19 cellular contexts compared by ENCODE assay signal in genomic region chr20:22523499-22524392, GRCh38.
DNase-seq lines count a peak whose midpoint lies in the region; ATAC-seq, FAIRE-seq and TF ChIP-seq lines count a peak whose summit lies in the region.
"Had no signal": no experiment of that assay in that cellular context is flagged by ENCODE, and none has a peak within 500 bp of the region (broad histone marks: within the 10 kb centered on the region; RNA-seq: fewer than 3 reads in every experiment).

No MANE protein-coding gene starts in this region.

- POLR2A ChIA-PET in HepG2 (lab: Yijun Ruan, JAX): interaction anchor here (0.7 to 10.8 kb wide), 34 partner anchors 10 to 1138 kb away, joined by 3 to 501 read pairs (median 12); partner anchors contain the start of genes FOXA2 and NXT1

- no peak overlapping the region for H4K8ac ChIP-seq in mesenchymal stem cell (ENCODE audit: low read length)

- no peak overlapping the region for H4K91ac ChIP-seq in mesenchymal stem cell (ENCODE audit: low read length)

- H3K4me1 ChIP-seq in HepG2 (ENCODE audit: insufficient read depth, low read length): peaks cover 67% of the 10 kb centered on the region
- no peaks in the 10 kb centered on the region for H3K4me1 ChIP-seq in transverse colon
- H3K4me1 ChIP-seq in mesenchymal stem cell (ENCODE audit: control insufficient read depth, insufficient read depth, low read depth, low read length): no peaks in the 10 kb centered on the region
- H3K4me1 ChIP-seq: gastroesophageal sphincter, right atrium auricular region, tibial nerve had no signal

- TF ChIP-seq POLR2A in HepG2 (IDR thresholded peaks at IDR 0.05; ENCODE audit: insufficient read depth in 1 of 2, low read depth in 2 of 2, low read length in 2 of 2) (peak; percentile 74 to 85), transverse colon (IDR thresholded peaks at IDR 0.05) (no peak)

- no peaks in the 10 kb centered on the region for H3K27me3 ChIP-seq in HepG2 (ENCODE audit: control insufficient read depth in 1 of 2, insufficient read depth in 2 of 2, low read length in 2 of 2)
- no peaks in the 10 kb centered on the region for H3K27me3 ChIP-seq in transverse colon
- peaks cover 7 to 26% of the 10 kb centered on the region in 2 experiments for H3K27me3 ChIP-seq in mesenchymal stem cell (ENCODE audit: control insufficient read depth in 1 of 2, insufficient read depth in 1 of 2, low read length in 2 of 2)
- H3K27me3 ChIP-seq: brain microvascular endothelial cell, right atrium auricular region, tibial nerve had no signal

- no peak overlapping the region for H3K18ac ChIP-seq in mesenchymal stem cell (ENCODE audit: low read depth in 1 of 2, low read length in 2 of 2)

- H2BK12ac ChIP-seq in mesenchymal stem cell (ENCODE audit: low read length in 2 of 2): no peak overlapping the region

- peak; percentile 81 for ATAC-seq in HepG2
- ATAC-seq: activated naive CD4-positive, alpha-beta T cell treated with anti-CD3 and anti-CD28 coated beads, Interleukin-2, amount 50 U/mL, for 72 hours; CD8-positive, alpha-beta T cell; gastroesophageal sphincter had no signal

- 17% methylated on average over 15 of the region's 15 CpGs for WGBS in HepG2 (ENCODE audit: low lambda C conversion rate)
- 68 to 80% methylated on average over 6 to 15 of the region's 15 CpGs for WGBS in transverse colon (ENCODE audit: low coverage in 1 of 2), 2 donors
- WGBS in mesenchymal stem cell: 81% methylated on average over 15 of the region's 15 CpGs

- FAIRE-seq in HepG2 (lab: Jason Lieb, UNC): peak; percentile 81

- peak overlapping the region; percentile 89 for H3K27ac ChIP-seq in HepG2 (ENCODE audit: extremely low read length, insufficient read depth, low read length)
- H3K27ac ChIP-seq in transverse colon: peak overlapping the region; percentile 21 to 62 (median 48)
- no peak overlapping the region for H3K27ac ChIP-seq in mesenchymal stem cell (ENCODE audit: low read length, poor library complexity, severe bottlenecking)
- H3K27ac ChIP-seq: brain microvascular endothelial cell, gastroesophageal sphincter, right atrium auricular region, tibial nerve had no signal

- TSS peak; percentile 88 for BruUV-seq in HepG2 (replicated peaks; lab: Mats Ljungman, UMichigan)

- peak; percentile 46 to 90 for TF ChIP-seq EP300 in HepG2 (IDR thresholded peaks at IDR 0.05; ENCODE audit: low read depth in 2 of 2, low read length in 2 of 2)
- TF ChIP-seq EP300 in HepG2 (CRISPR knock-in tag; IDR thresholded peaks at IDR 0.05; ENCODE audit: borderline replicate concordance): peak; percentile 75
- TF ChIP-seq EP300 in transverse colon (IDR thresholded peaks at IDR 0.05; ENCODE audit: low read depth): peak; percentile 79

- peaks cover 10% of the 10 kb centered on the region for H3K79me2 ChIP-seq in HepG2 (ENCODE audit: insufficient read depth, low read length)

- H2BK120ac ChIP-seq in mesenchymal stem cell (ENCODE audit: low read depth, low read length): no peak overlapping the region

- H3K9me3 ChIP-seq in HepG2 (ENCODE audit: low read length) (no peaks in the 10 kb centered on the region), transverse colon (no peaks in the 10 kb centered on the region), mesenchymal stem cell (ENCODE audit: control insufficient read depth, low read length) (no peaks in the 10 kb centered on the region)
- H3K9me3 ChIP-seq: gastroesophageal sphincter, right atrium auricular region, tibial nerve had no signal

- H3K79me1 ChIP-seq in mesenchymal stem cell (replicated peaks; ENCODE audit: low read length, poor library complexity, severe bottlenecking): no peaks in the 10 kb centered on the region

- H3K4me3 ChIP-seq in HepG2 (replicated peaks in 1 of 3; ENCODE audit: insufficient read depth in 1 of 3, low read depth in 2 of 3, low read length in 3 of 3) (peak overlapping the region; percentile 39 to 69 (median 50); a peak in 5 of 6 replicates), transverse colon (no peak overlapping the region), mesenchymal stem cell (ENCODE audit: insufficient read depth in 1 of 2, low read depth in 1 of 2, low read length in 2 of 2) (no peak overlapping the region)
- H3K4me3 ChIP-seq: gastroesophageal sphincter, right atrium auricular region, tibial nerve had no signal

- CTCF ChIA-PET in HepG2 (lab: Yijun Ruan, JAX; ENCODE audit: low intra/inter-chr PET ratio, low total read pairs): no interaction called here

- DNase-seq in HuH-7.5 (ENCODE audit: low spot score) (peak; percentile 60), SHP77 treated with DMSO at 0.1 percent for 48 hours (lab: John Stamatoyannopoulos, UW) (peak; percentile 71), HepG2 (ENCODE audit: low spot score) (peak; percentile 99), transverse colon (peak; percentile 40), mesenchymal stem cell (no peak), GDM1 (lab: John Stamatoyannopoulos, UW) (no peak), DMS79 treated with DMSO at 0.1 percent for 48 hours (lab: John Stamatoyannopoulos, UW) (no peak)
- DNase-seq: activated CD4-positive, alpha-beta memory T cell treated with anti-CD3 and anti-CD28 coated beads for 36 hours; activated T-cell treated with anti-CD3 and anti-CD28 coated beads, Interleukin-2, amount 50 U/mL, for 24 hours; brain microvascular endothelial cell; CD8-positive, alpha-beta T cell; left cardiac atrium; NCI-H1436; SIG-M5; stimulated activated naive CD4-positive, alpha-beta T cell had no signal

- in situ Hi-C loops in HepG2 (cut with HindIII; ENCODE audit: extremely low pct_ligation_motif_present, low pct_unique_long_range_greater_than_20kb) (no loop called here), transverse colon (cut with MboI; ENCODE audit: low pct_ligation_motif_present in 1 of 4, low pct_unique_long_range_greater_than_20kb in 1 of 4, low sequenced_read_pairs in 3 of 4) (no loop called here)

- TF ChIP-seq CTCF in HepG2 (CRISPR knock-in tag; IDR thresholded peaks at IDR 0.05) (no peak), transverse colon (IDR thresholded peaks at IDR 0.05) (no peak)

- H3K9ac ChIP-seq in HepG2 (ENCODE audit: insufficient read depth, low read depth, low read length): peak overlapping the region; percentile 77
- no peak overlapping the region for H3K9ac ChIP-seq in mesenchymal stem cell (ENCODE audit: low read length)

- H2BK15ac ChIP-seq in mesenchymal stem cell (ENCODE audit: low read depth, poor library complexity, severe bottlenecking): no peak overlapping the region

- intact Hi-C loops in HepG2 (cut with micrococcal nuclease; ENCODE audit: unreplicated experiment) (loop anchor here (1.0 to 2.0 kb wide), 4 partner anchors 11 to 62 kb away; no protein-coding TSS in a partner anchor), transverse colon (cut with DNase I; ENCODE audit: low total_unique reads) (no loop called here)

- H3K14ac ChIP-seq in mesenchymal stem cell (ENCODE audit: low read length in 2 of 2): no peak overlapping the region

- no peak overlapping the region for H3K23ac ChIP-seq in mesenchymal stem cell (ENCODE audit: low read length in 2 of 2)

- no peak overlapping the region for H2AK5ac ChIP-seq in mesenchymal stem cell (ENCODE audit: low read length, severe bottlenecking)

- H3K4me2 ChIP-seq in HepG2 (ENCODE audit: low read depth, low read length) (peak overlapping the region; percentile 91), mesenchymal stem cell (ENCODE audit: low read length, poor library complexity, severe bottlenecking) (no peak overlapping the region)

- no peak overlapping the region for H2AFZ ChIP-seq in HepG2 (ENCODE audit: low read length)
- H2AFZ ChIP-seq in mesenchymal stem cell (ENCODE audit: low read depth, low read length): no peak overlapping the region

- peak; percentile 72 for TF ChIP-seq RAD21 in HepG2 (CRISPR knock-in tag; IDR thresholded peaks at IDR 0.05)

- no peaks in the 10 kb centered on the region for H4K20me1 ChIP-seq in HepG2 (ENCODE audit: insufficient read depth, low read length)

- no peaks in the 10 kb centered on the region; a peak in 1 of 5 replicates for H3K36me3 ChIP-seq in HepG2 (replicated peaks in 1 of 2; ENCODE audit: control insufficient read depth in 1 of 2, insufficient read depth in 2 of 2, low read length in 2 of 2)
- no peaks in the 10 kb centered on the region for H3K36me3 ChIP-seq in transverse colon
- H3K36me3 ChIP-seq in mesenchymal stem cell (ENCODE audit: control insufficient read depth in 1 of 2, insufficient read depth in 2 of 2, low read depth in 1 of 2, low read length in 2 of 2): no peaks in the 10 kb centered on the region
- H3K36me3 ChIP-seq: brain microvascular endothelial cell, gastroesophageal sphincter, right atrium auricular region, tibial nerve had no signal

- no peak overlapping the region for H2BK5ac ChIP-seq in mesenchymal stem cell (ENCODE audit: low read depth, low read length, poor library complexity, severe bottlenecking)

- H3K4ac ChIP-seq in mesenchymal stem cell (ENCODE audit: low read depth in 1 of 2, low read length in 2 of 2): no peak overlapping the region

TF ChIP-seq in HepG2, 621 proteins besides CTCF, POLR2A, EP300 and RAD21 (continues in another document):
- TF ChIP-seq CBX2 (IDR thresholded peaks at IDR 0.05; ENCODE audit: low read depth, low read length) (no peak), CBX2 (CRISPR knock-in tag; IDR thresholded peaks at IDR 0.05; ENCODE audit: low read depth) (no peak), PAF1 (CRISPR knock-in tag; IDR thresholded peaks at IDR 0.05) (no peak), KLF13 (CRISPR knock-in tag; IDR thresholded peaks at IDR 0.05) (peak; percentile 25; the same call in 1 of the 2 replicates), CENPX (CRISPR knock-in tag; IDR thresholded peaks at IDR 0.05) (no peak), HHEX (CRISPR knock-in tag; IDR thresholded peaks at IDR 0.05) (peak; percentile 77), HMGXB4 (CRISPR knock-in tag; IDR thresholded peaks at IDR 0.05; ENCODE audit: borderline replicate concordance in 1 of 2, low read depth in 1 of 2) (peak; percentile 31 to 73), HOXA3 (CRISPR knock-in tag; IDR thresholded peaks at IDR 0.05) (peak; percentile 91), TBL1XR1 (IDR thresholded peaks at IDR 0.05; ENCODE audit: borderline replicate concordance, low read length, partially characterized antibody) (no peak)

Comparison
In these comparisons a context has a peak if more than half of its experiments do, and no peak if none do; other contexts are left out.
1. DNase-seq: peak in HuH-7.5 (single experiment), SHP77 treated with DMSO at 0.1 percent for 48 hours (single experiment), HepG2 (single experiment) and transverse colon (single experiment); none in mesenchymal stem cell (single experiment), GDM1 (single experiment) and DMS79 treated with DMSO at 0.1 percent for 48 hours (single experiment).
2. H3K4me3 ChIP-seq: peak in HepG2 (3 of 3); none in transverse colon (0 of 4) and mesenchymal stem cell (0 of 2).